ENCODE assay signal across 1 cellular context in the genomic region with DNA sequence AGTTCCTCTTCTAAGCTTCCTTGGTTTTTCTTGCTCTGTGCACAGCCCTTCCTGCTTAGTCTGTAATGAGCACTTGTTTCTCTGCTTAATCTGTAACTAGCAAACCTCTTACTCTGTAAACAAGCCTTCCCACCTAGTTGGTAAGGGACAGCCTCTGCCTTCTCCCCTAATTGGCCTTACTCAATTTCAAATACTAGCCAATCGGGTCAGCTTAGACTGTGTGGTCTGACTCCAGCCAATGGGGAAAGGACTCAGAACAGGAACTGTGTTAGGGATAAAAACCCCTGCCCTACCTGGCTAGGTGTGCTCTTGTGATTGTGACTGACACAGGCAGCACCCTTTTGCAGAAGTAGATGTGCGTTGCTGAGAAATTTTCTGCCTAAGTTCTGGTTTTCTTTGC.
TF ChIP-seq lines count a peak whose summit lies in the region.

No MANE protein-coding gene starts in this region.

TF ChIP-seq in HepG2, 621 proteins besides CTCF, POLR2A, EP300 and RAD21:
- TF ChIP-seq ZNF225 (CRISPR knock-in tag; IDR thresholded peaks at IDR 0.05) (no peak), ZNF205 (CRISPR knock-in tag; IDR thresholded peaks at IDR 0.05) (peak; percentile 81; the same call in 1 of the 2 replicates)
